Comparison of ENCODE assay signal across 8 cellular contexts in genomic region chr13:95300625-95301134, GRCh38. TPM values are rescaled to one million over a fixed set of nuclear protein-coding genes. Genes with fewer than 3 reads are reported as not detected.
A peak's percentile ranks its signal among the peaks of the same experiment; 100 is the strongest.
DNase-seq lines count a peak whose midpoint lies in the region; ATAC-seq and TF ChIP-seq lines count a peak whose summit lies in the region.

No MANE protein-coding gene starts in this region.

- H3K27ac Mint-ChIP-seq in T-cell, result peak overlapping the region in 1 of 2 donors; percentile 70

- peak overlapping the region; percentile 69 for H3K4me3 ChIP-seq in HUES48 (ENCODE audit: low read depth, low read length)
- peak overlapping the region; percentile 77 to 95 for H3K4me3 ChIP-seq in ascending aorta
- peak overlapping the region; percentile 90; the same call in 1 of the 2 replicates for H3K4me3 ChIP-seq in iPS DF 6.9 (ENCODE audit: low read length)
- peak overlapping the region; percentile 80 for H3K4me3 ChIP-seq in skeletal muscle cell (ENCODE audit: low read depth, low read length)

- H3K9me3 Mint-ChIP-seq in T-cell, result no peaks in the 10 kb centered on the region

- H3K4me1 Mint-ChIP-seq in T-cell, result peaks cover 28 to 39% (median 35%) of the 10 kb centered on the region in 3 donors

- peak overlapping the region; percentile 84 to 94 (median 85) for H3K4me3 Mint-ChIP-seq in T-cell

- 0 out of 2 replicates have a peak, but pooled peaks cover 4% of the 10 kb centered on the region for H3K4me1 ChIP-seq in HUES48 (ENCODE audit: control insufficient read depth, insufficient read depth, low read length)
- peaks cover 0 to 2% of the 10 kb centered on the region in 2 donors for H3K4me1 ChIP-seq in ascending aorta
- H3K4me1 ChIP-seq in iPS DF 6.9 (ENCODE audit: control insufficient read depth, insufficient read depth, low read length), result peaks cover 2% of the 10 kb centered on the region; the same call in 1 of the 2 replicates

- intact Hi-C loops in ascending aorta (cut with DNase I), result no loop called here

- POLR2A ChIA-PET in T-cell (lab: Charles Lee), result no interaction called here

- DNase-seq in ELF-1 (ENCODE audit: low read depth, low spot score), result peak; percentile 45
- peak in 31 of 34 experiments; percentile 5 to 42 (median 17) for DNase-seq in T-cell
- no peak for DNase-seq in ascending aorta (ENCODE audit: low spot score in 2 of 2)
- no peak for DNase-seq in iPS DF 6.9 (ENCODE audit: low read depth, low spot score)
- peak; percentile 8 for DNase-seq in skeletal muscle cell (ENCODE audit: low read depth)
- no peak for DNase-seq in HPDE6-E6E7 (ENCODE audit: extremely low spot score)

- TF ChIP-seq CTCF in ascending aorta (IDR thresholded peaks at IDR 0.05), result peak in 1 of 3 experiments; percentile 7

- H3K9me3 ChIP-seq in HUES48 (ENCODE audit: control insufficient read depth, insufficient read depth, low read length) (no peaks in the 10 kb centered on the region), ascending aorta (no peaks in the 10 kb centered on the region), iPS DF 6.9 (ENCODE audit: control insufficient read depth, insufficient read depth, low read length) (no peaks in the 10 kb centered on the region)

- CTCF ChIA-PET in T-cell (lab: Charles Lee), result interaction anchor here (1.0 to 1.5 kb wide), 2 partner anchors 104 to 112 kb away, joined by 3 read pairs; no protein-coding TSS in a partner anchor

- peak overlapping the region; percentile 26; the same call in 1 of the 2 replicates for H3K9ac ChIP-seq in HUES48 (ENCODE audit: low read depth, low read length)

- H3K27me3 Mint-ChIP-seq in T-cell, result peaks cover 0 to 6% of the 10 kb centered on the region in 2 donors

- peaks cover 3% of the 10 kb centered on the region for H3K36me3 Mint-ChIP-seq in T-cell

- H3K27me3 ChIP-seq in HUES48 (ENCODE audit: control insufficient read depth, insufficient read depth, low read length) (peaks cover 26% of the 10 kb centered on the region), ascending aorta (no peaks in the 10 kb centered on the region), iPS DF 6.9 (ENCODE audit: control insufficient read depth, insufficient read depth, low read length) (peaks cover 5% of the 10 kb centered on the region)

- H3K27ac ChIP-seq in HUES48 (ENCODE audit: low read depth, low read length) (no peak overlapping the region), ascending aorta (peak overlapping the region; percentile 45 to 51), iPS DF 6.9 (ENCODE audit: low read length) (no peak overlapping the region)

- H3K36me3 ChIP-seq in HUES48 (ENCODE audit: control insufficient read depth, insufficient read depth, low read length), result no peaks in the 10 kb centered on the region
- no peaks in the 10 kb centered on the region for H3K36me3 ChIP-seq in ascending aorta
- no peaks in the 10 kb centered on the region for H3K36me3 ChIP-seq in iPS DF 6.9 (ENCODE audit: control insufficient read depth, insufficient read depth, low read length)

- no CpG with 5 or more reads among the region's 39 CpGs for WGBS in iPS DF 6.9 (ENCODE audit: insufficient coverage, insufficient read length)

- ATAC-seq in GM21447 (IDR thresholded peaks at IDR 0.05; ENCODE audit: unreplicated experiment) (peak; percentile 50), T-cell (replicated peaks in 1 of 4) (peak; percentile 59 to 65 (median 60))

RNA-seq across cellular contexts. Expression of gene ABCC4, which starts 0.6 kb away (rescaled TPM):
- total RNA-seq in T-cell (10 to 100 TPM in 2 of 5 donors, 1 to 10 TPM in 3; 8.9 to 12.5 (median 9.5) TPM), ascending aorta (6.7 TPM)

Comparison
In these comparisons a context has a peak if more than half of its experiments do, and no peak if none do; other contexts are left out.
1. DNase-seq: peak in ELF-1 (single experiment), T-cell (31 of 34) and skeletal muscle cell (single experiment); none in ascending aorta (0 of 2), iPS DF 6.9 (single experiment) and HPDE6-E6E7 (single experiment).
2. H3K27ac ChIP-seq: peak in ascending aorta (2 of 2); none in HUES48 (single experiment) and iPS DF 6.9 (single experiment).
3. Peak in every context shown above with its lines, with median percentiles within 50 percentile points of each other: H3K4me3 ChIP-seq.